8 cellular contexts compared by ENCODE assay signal in the genomic region with DNA sequence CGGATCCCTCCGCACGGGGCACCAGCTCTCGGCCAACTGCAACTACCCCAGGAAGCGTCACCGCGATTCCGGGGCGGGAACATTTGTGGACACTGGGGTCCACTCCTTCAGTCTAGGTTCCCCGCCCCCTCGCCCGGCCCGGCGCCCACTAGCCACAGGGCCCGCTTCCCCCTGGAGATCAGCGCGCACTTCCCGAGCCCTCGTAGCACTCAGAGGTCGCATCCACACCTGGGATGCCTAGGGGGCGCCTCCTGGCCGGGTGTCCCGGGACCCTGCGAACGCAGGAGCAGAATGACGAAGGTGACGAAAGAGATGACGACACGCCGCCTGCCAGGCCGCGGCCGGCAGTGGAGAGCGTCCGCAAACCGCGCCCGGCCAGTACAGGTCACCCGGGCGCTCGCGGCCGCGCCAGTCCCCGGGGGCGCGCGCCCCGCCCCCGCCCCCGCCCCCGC. TPM values are rescaled to one million over a fixed set of nuclear protein-coding genes. Genes with fewer than 3 reads are reported as not detected.
DNase-seq lines count a peak whose midpoint lies in the region; ATAC-seq and TF ChIP-seq lines count a peak whose summit lies in the region.

No MANE protein-coding gene starts in this region.

- ATAC-seq in HG03432 (IDR thresholded peaks at IDR 0.05; ENCODE audit: unreplicated experiment): peak; percentile 80
- peak; percentile 73 to 76 for ATAC-seq in activated T-cell treated with anti-CD3 and anti-CD28 coated beads, Interleukin-2, amount 50 U/mL, for 4 hours

- H3K36me3 Mint-ChIP-seq in activated T-cell treated with anti-CD3 and anti-CD28 coated beads, Interleukin-2, amount 50 U/mL, for 4 hours (ENCODE audit: insufficient read depth): no peaks in the 10 kb centered on the region

- H3K4me3 ChIP-seq in OCI-LY3 (ENCODE audit: low read length) (peak overlapping the region; percentile 97), esophagus muscularis mucosa (peak overlapping the region; percentile 70 to 91 (median 80))

- no peaks in the 10 kb centered on the region for H3K27me3 Mint-ChIP-seq in activated T-cell treated with anti-CD3 and anti-CD28 coated beads, Interleukin-2, amount 50 U/mL, for 4 hours (ENCODE audit: low read depth)

- H2AFZ ChIP-seq in OCI-LY3 (ENCODE audit: low read depth, low read length): peak overlapping the region; percentile 84

- no peak for TF ChIP-seq CTCF in OCI-LY3 (IDR thresholded peaks at IDR 0.05; ENCODE audit: low read depth, low read length)
- peak in 1 of 3 experiments; percentile 11 for TF ChIP-seq CTCF in esophagus muscularis mucosa (IDR thresholded peaks at IDR 0.05)

- no peaks in the 10 kb centered on the region for H3K36me3 ChIP-seq in OCI-LY3 (replicated peaks; ENCODE audit: low read depth, low read length)
- no peaks in the 10 kb centered on the region for H3K36me3 ChIP-seq in esophagus muscularis mucosa

- H3K27ac ChIP-seq in OCI-LY3 (ENCODE audit: low read length) (no peak overlapping the region), esophagus muscularis mucosa (replicated peaks in 1 of 4) (peak overlapping the region; percentile 87 to 95 (median 94))

- intact Hi-C loops in esophagus muscularis mucosa (cut with DNase I): loop anchor here (5.0 kb wide), 1 partner anchor 392 kb away; a partner anchor contains a TSS

- peaks cover 28% of the 10 kb centered on the region for H3K4me1 Mint-ChIP-seq in activated T-cell treated with anti-CD3 and anti-CD28 coated beads, Interleukin-2, amount 50 U/mL, for 4 hours (ENCODE audit: low read depth)

- peaks cover 12% of the 10 kb centered on the region for H3K4me1 ChIP-seq in OCI-LY3 (ENCODE audit: low read length)
- H3K4me1 ChIP-seq in esophagus muscularis mucosa: peaks cover 6 to 34% (median 20%) of the 10 kb centered on the region in 4 donors

- no peaks in the 10 kb centered on the region for H3K79me2 ChIP-seq in OCI-LY3 (ENCODE audit: low read length)

- H3K9me3 ChIP-seq in OCI-LY3 (ENCODE audit: insufficient read depth, low read length) (no peaks in the 10 kb centered on the region), esophagus muscularis mucosa (no peaks in the 10 kb centered on the region)

- peak overlapping the region; percentile 70 for H3K4me2 ChIP-seq in OCI-LY3 (ENCODE audit: low read length)

- H3K4me3 Mint-ChIP-seq in activated T-cell treated with anti-CD3 and anti-CD28 coated beads, Interleukin-2, amount 50 U/mL, for 4 hours: peak overlapping the region; percentile 92

- no peaks in the 10 kb centered on the region for H3K9me3 Mint-ChIP-seq in activated T-cell treated with anti-CD3 and anti-CD28 coated beads, Interleukin-2, amount 50 U/mL, for 4 hours

- H3K27me3 ChIP-seq in OCI-LY3 (ENCODE audit: low read depth, low read length) (no peaks in the 10 kb centered on the region), esophagus muscularis mucosa (no peaks in the 10 kb centered on the region)

- WGBS in esophagus muscularis mucosa: 1% methylated on average over 24 of the region's 52 CpGs

- peak; percentile 0 for TF ChIP-seq EP300 in esophagus muscularis mucosa (IDR thresholded peaks at IDR 0.05)

- peak overlapping the region; percentile 67 for H3K9ac ChIP-seq in OCI-LY3 (ENCODE audit: low read length)

- H4K20me1 ChIP-seq in OCI-LY3 (ENCODE audit: insufficient read depth, low read length): no peaks in the 10 kb centered on the region

- peak; percentile 73 for DNase-seq in CD1c-positive myeloid dendritic cell (ENCODE audit: extremely low spot score)
- peak; percentile 53 for DNase-seq in GM19238 (ENCODE audit: insufficient read length, low spot score)
- peak; percentile 55 for DNase-seq in activated T-cell treated with anti-CD3 and anti-CD28 coated beads, Interleukin-2, amount 50 U/mL, for 4 hours
- DNase-seq in esophagus muscularis mucosa (ENCODE audit: extremely low spot score): peak; percentile 95
- peak; percentile 92 for DNase-seq in myocyte (ENCODE audit: low read depth)
- DNase-seq in stimulated activated CD8-positive, alpha-beta memory T cell treated with anti-CD3 and anti-CD28 coated beads, Interleukin-7, amount 100 ng/mL, for 4 hours (ENCODE audit: low read depth in 2 of 2): peak; percentile 61 to 73

- peak; percentile 52 for TF ChIP-seq POLR2A in esophagus muscularis mucosa (IDR thresholded peaks at IDR 0.05; ENCODE audit: low read depth)

RNA-seq across cellular contexts. Expression of a gene that starts 0.3 kb away (rescaled TPM):
- 1 to 10 TPM; 3.9 to 7.6 (median 5.5) TPM for total RNA-seq in activated T-cell treated with anti-CD3 and anti-CD28 coated beads, Interleukin-2, amount 50 U/mL, for 4 hours
- total RNA-seq in esophagus muscularis mucosa (10 to 100 TPM; 21.0 to 26.3 (median 23.4) TPM), myocyte (72.1 and 82.6 TPM in 2 replicates)
- polyA plus RNA-seq in myocyte (2012): 46.9 TPM
